In genomic region chr9:110875275-110875674, GRCh38 we compare ENCODE assay signal across 10 cellular contexts.
DNase-seq lines count a peak whose midpoint lies in the region; ATAC-seq, FAIRE-seq and TF ChIP-seq lines count a peak whose summit lies in the region.
"Had no signal": no experiment of that assay in that cellular context is flagged by ENCODE, and none has a peak within 500 bp of the region (broad histone marks: within the 10 kb centered on the region; RNA-seq: fewer than 3 reads in every experiment).

No MANE protein-coding gene starts in this region.

- intact Hi-C loops in GM12878 (cut with micrococcal nuclease; ENCODE audit: unreplicated experiment): loop anchor here (1.0 to 10.0 kb wide), 3 partner anchors 162 to 424 kb away; partner anchors contain the start of gene LPAR1

- DNase-seq in GM12878 (ENCODE audit: low read depth, low spot score): peak; percentile 48
- no peak for DNase-seq in omental fat pad (ENCODE audit: low spot score)
- DNase-seq in activated naive CD4-positive, alpha-beta T cell treated with anti-CD3 and anti-CD28 coated beads, Interleukin-2, amount 50 U/mL, for 72 hours (ENCODE audit: low spot score in 2 of 2): no peak
- no peak for DNase-seq in activated naive CD4-positive, alpha-beta T cell treated with Interleukin-2 at 50 U/mL for 16 hours
- DNase-seq in dermis blood vessel endothelial cell: no peak
- DNase-seq: activated naive CD8-positive, alpha-beta T cell treated with anti-CD3 and anti-CD28 coated beads, Interleukin-2, amount 10 ng/mL, durations not matched to agents 7 days and 5 days had no signal

- peak; percentile 39 to 59 (median 40); a peak in 5 of 6 replicates for TF ChIP-seq CTCF in GM12878 (IDR thresholded peaks at IDR 0.05 in 2 of 3, conservative IDR thresholded peaks at IDR 0.05 in 1 of 3; ENCODE audit: control insufficient read depth in 2 of 3, extremely low read depth in 1 of 3, insufficient read depth in 1 of 3, low read depth in 3 of 3, low read length in 3 of 3)
- no peak for TF ChIP-seq CTCF in omental fat pad (IDR thresholded peaks at IDR 0.05)

- H3K4me2 ChIP-seq in GM12878 (ENCODE audit: control insufficient read depth, insufficient read depth): peak overlapping the region; percentile 7; the same call in 1 of the 2 replicates

- 0 out of 4 replicates have a peak, but pooled peaks of 1 of the 2 experiments have one; percentile 48 for TF ChIP-seq EP300 in GM12878 (IDR thresholded peaks at IDR 0.05; ENCODE audit: borderline replicate concordance in 1 of 2, control insufficient read depth in 1 of 2, low read depth in 2 of 2, low read length in 2 of 2)

- no peaks in the 10 kb centered on the region for H4K20me1 ChIP-seq in GM12878 (ENCODE audit: control insufficient read depth, insufficient read depth)

- RAD21 ChIA-PET in GM12878 (lab: Charles Lee; ENCODE audit: unreplicated experiment): no interaction called here

- H3K9me3 Mint-ChIP-seq in activated naive CD4-positive, alpha-beta T cell treated with anti-CD3 and anti-CD28 coated beads, Interleukin-2, amount 50 U/mL, for 72 hours: peaks cover under 1 to 3% of the 10 kb centered on the region in 2 donors

- no peak overlapping the region for H3K4me3 ChIP-seq in GM12878
- H3K4me3 ChIP-seq: suprapubic skin had no signal

- peaks cover 4% of the 10 kb centered on the region; the same call in 1 of the 2 replicates for H3K4me1 ChIP-seq in GM12878 (ENCODE audit: control insufficient read depth, insufficient read depth, low read length)
- H3K4me1 ChIP-seq: suprapubic skin had no signal

- no TSS peak for BruUV-seq in GM12878 (replicated peaks; lab: Mats Ljungman, UMichigan)

- SMC1A ChIA-PET in GM12878 (lab: Charles Lee; ENCODE audit: uncharacterized antibody, unreplicated experiment): no interaction called here

- peak; percentile 79 for TF ChIP-seq RAD21 in GM12878 (IDR thresholded peaks at IDR 0.05; ENCODE audit: insufficient read depth, low read depth, low read length)

- FAIRE-seq in GM12878 (lab: Jason Lieb, UNC): peak; percentile 69

- CTCF ChIA-PET in GM12878 (lab: Yijun Ruan, JAX): interaction anchor here (1.0 kb wide), 1 partner anchor 33 kb away, joined by 4 read pairs; no protein-coding TSS in a partner anchor

- no peaks in the 10 kb centered on the region for H3K36me3 Mint-ChIP-seq in activated naive CD4-positive, alpha-beta T cell treated with anti-CD3 and anti-CD28 coated beads, Interleukin-2, amount 50 U/mL, for 72 hours
- H3K36me3 Mint-ChIP-seq: activated naive CD8-positive, alpha-beta T cell treated with anti-CD3 and anti-CD28 coated beads, Interleukin-2, amount 10 ng/mL, durations not matched to agents 7 days and 5 days had no signal

- POLR2A ChIA-PET in GM12878 (lab: Charles Lee): no interaction called here

- under 1% methylated on average over 12 of the region's 12 CpGs for WGBS in GM12878 (ENCODE audit: insufficient coverage, insufficient replicate concordance, low lambda C conversion rate, missing lambda C conversion rate)

- H3K36me3 ChIP-seq in GM12878 (ENCODE audit: control insufficient read depth in 2 of 2, insufficient read depth in 2 of 2, low read length in 1 of 2): no peaks in the 10 kb centered on the region

- H3K79me2 ChIP-seq in GM12878 (ENCODE audit: control insufficient read depth, insufficient read depth, low read length): no peaks in the 10 kb centered on the region

- H3K9ac ChIP-seq in GM12878 (ENCODE audit: control insufficient read depth, insufficient read depth, low read length): no peak overlapping the region

- H3K27me3 ChIP-seq in GM12878 (replicated peaks in 1 of 2; ENCODE audit: control insufficient read depth in 2 of 2, insufficient read depth in 2 of 2, low read length in 1 of 2): no peaks in the 10 kb centered on the region
- H3K27me3 ChIP-seq: suprapubic skin had no signal

- ATAC-seq in GM18909 (IDR thresholded peaks at IDR 0.05; ENCODE audit: poor library complexity, unreplicated experiment): peak; percentile 96
- ATAC-seq in HG03103 (IDR thresholded peaks at IDR 0.05; ENCODE audit: low read depth, unreplicated experiment): peak; percentile 81
- ATAC-seq in GM12878: peak; percentile 95
- ATAC-seq in omental fat pad (ENCODE audit: low FRiP score): peak; percentile 37
- ATAC-seq in activated naive CD4-positive, alpha-beta T cell treated with anti-CD3 and anti-CD28 coated beads, Interleukin-2, amount 50 U/mL, for 72 hours: no peak
- ATAC-seq in GM19328 (IDR thresholded peaks at IDR 0.05; ENCODE audit: unreplicated experiment): no peak

- no peak for TF ChIP-seq POLR2A in GM12878 (IDR thresholded peaks at IDR 0.05; ENCODE audit: low read depth, low read length)

- no peaks in the 10 kb centered on the region; the same call in 1 of the 3 replicates for H3K9me3 ChIP-seq in GM12878 (replicated peaks; ENCODE audit: control insufficient read depth, insufficient read depth, low read length)
- H3K9me3 ChIP-seq: suprapubic skin had no signal

- H3K27ac Mint-ChIP-seq in activated naive CD4-positive, alpha-beta T cell treated with anti-CD3 and anti-CD28 coated beads, Interleukin-2, amount 50 U/mL, for 72 hours: no peak overlapping the region
- H3K27ac Mint-ChIP-seq: activated naive CD8-positive, alpha-beta T cell treated with anti-CD3 and anti-CD28 coated beads, Interleukin-2, amount 10 ng/mL, durations not matched to agents 7 days and 5 days had no signal

- no peak overlapping the region for H3K27ac ChIP-seq in GM12878 (ENCODE audit: control insufficient read depth, insufficient read depth)
- H3K27ac ChIP-seq: suprapubic skin had no signal

- no peak overlapping the region for H2AFZ ChIP-seq in GM12878 (ENCODE audit: control insufficient read depth, low read depth, low read length)

- in situ Hi-C loops in GM12878 (cut with MboI): no loop called here

TF ChIP-seq in GM12878, 131 proteins besides CTCF, POLR2A, EP300 and RAD21 (continues in another document):
- TF ChIP-seq ETV6 (conservative IDR thresholded peaks at IDR 0.05 in 1 of 2, IDR thresholded peaks at IDR 0.05 in 1 of 2; ENCODE audit: borderline replicate concordance in 1 of 2, low read depth in 1 of 2) (peak in 1 of 2 experiments; percentile 88; a peak in 2 of 4 replicates), POU2F2 (IDR thresholded peaks at IDR 0.05; ENCODE audit: borderline replicate concordance, low read depth, low read length) (peak; percentile 12; the same call in 1 of the 3 replicates), STAT1 (conservative IDR thresholded peaks at IDR 0.05) (no peak), MEF2A (IDR thresholded peaks at IDR 0.05; ENCODE audit: insufficient read depth, low read depth, low read length) (0 out of 2 replicates have a peak, but pooled peaks have one; percentile 14), SIN3A (IDR thresholded peaks at IDR 0.05; ENCODE audit: low read depth, low read length) (no peak), MYB (IDR thresholded peaks at IDR 0.05; ENCODE audit: borderline replicate concordance, low read depth, low read length) (no peak), RCOR1 (conservative IDR thresholded peaks at IDR 0.05; ENCODE audit: low read depth, low read length) (no peak), ZNF24 (IDR thresholded peaks at IDR 0.05) (peak; percentile 57; the same call in 1 of the 2 replicates), WRNIP1 (IDR thresholded peaks at IDR 0.05; ENCODE audit: borderline replicate concordance, low read depth, low read length) (0 out of 2 replicates have a peak, but pooled peaks have one; percentile 28), TBL1XR1 (IDR thresholded peaks at IDR 0.05; ENCODE audit: low read depth, low read length) (peak; percentile 38; the same call in 1 of the 2 replicates), BCL3 (IDR thresholded peaks at IDR 0.05; ENCODE audit: borderline replicate concordance, insufficient read depth, low read depth, low read length, poor library complexity, severe bottlenecking) (peak; percentile 9), GABPA (IDR thresholded peaks at IDR 0.05; ENCODE audit: low read depth) (no peak), CHD2 (IDR thresholded peaks at IDR 0.05; ENCODE audit: borderline replicate concordance, low read depth, low read length) (0 out of 2 replicates have a peak, but pooled peaks have one; percentile 15), YY1 (IDR thresholded peaks at IDR 0.05; ENCODE audit: low read depth, low read length) (peak; percentile 61), DPF2 (IDR thresholded peaks at IDR 0.05) (peak; percentile 52; the same call in 1 of the 2 replicates), SP1 (IDR thresholded peaks at IDR 0.05; ENCODE audit: low read depth, low read length) (no peak), BACH1 (IDR thresholded peaks at IDR 0.05; ENCODE audit: borderline replicate concordance) (no peak), CREB1 (IDR thresholded peaks at IDR 0.05; ENCODE audit: low read depth) (0 out of 2 replicates have a peak, but pooled peaks have one; percentile 30), BMI1 (IDR thresholded peaks at IDR 0.05; ENCODE audit: borderline replicate concordance) (no peak), HDAC6 (IDR thresholded peaks at IDR 0.05; ENCODE audit: unreplicated experiment) (no peak), CREM (IDR thresholded peaks at IDR 0.05; ENCODE audit: low read depth) (peak; percentile 54; the same call in 1 of the 2 replicates), LARP7 (IDR thresholded peaks at IDR 0.05) (no peak), USF1 (IDR thresholded peaks at IDR 0.05; ENCODE audit: borderline replicate concordance, extremely low read length, insufficient read depth, low read depth, low read length) (no peak), TCF3 (IDR thresholded peaks at IDR 0.05; ENCODE audit: borderline replicate concordance, insufficient read depth, low read depth, low read length) (no peak), SPI1 (IDR thresholded peaks at IDR 0.05; ENCODE audit: borderline replicate concordance, insufficient read depth, low read depth, low read length) (peak; percentile 58; the same call in 1 of the 2 replicates)

Comparison
In these comparisons a context has a peak if more than half of its experiments do, and no peak if none do; other contexts are left out.
1. ATAC-seq: peak in GM18909 (single experiment), HG03103 (single experiment), GM12878 (single experiment) and omental fat pad (single experiment); none in activated naive CD4-positive, alpha-beta T cell treated with anti-CD3 and anti-CD28 coated beads, Interleukin-2, amount 50 U/mL, for 72 hours (0 of 2) and GM19328 (single experiment).
2. CTCF ChIP-seq: peak in GM12878 (3 of 3); none in omental fat pad (0 of 3).